Comparison of ENCODE assay signal across 24 cellular contexts in the genomic region with DNA sequence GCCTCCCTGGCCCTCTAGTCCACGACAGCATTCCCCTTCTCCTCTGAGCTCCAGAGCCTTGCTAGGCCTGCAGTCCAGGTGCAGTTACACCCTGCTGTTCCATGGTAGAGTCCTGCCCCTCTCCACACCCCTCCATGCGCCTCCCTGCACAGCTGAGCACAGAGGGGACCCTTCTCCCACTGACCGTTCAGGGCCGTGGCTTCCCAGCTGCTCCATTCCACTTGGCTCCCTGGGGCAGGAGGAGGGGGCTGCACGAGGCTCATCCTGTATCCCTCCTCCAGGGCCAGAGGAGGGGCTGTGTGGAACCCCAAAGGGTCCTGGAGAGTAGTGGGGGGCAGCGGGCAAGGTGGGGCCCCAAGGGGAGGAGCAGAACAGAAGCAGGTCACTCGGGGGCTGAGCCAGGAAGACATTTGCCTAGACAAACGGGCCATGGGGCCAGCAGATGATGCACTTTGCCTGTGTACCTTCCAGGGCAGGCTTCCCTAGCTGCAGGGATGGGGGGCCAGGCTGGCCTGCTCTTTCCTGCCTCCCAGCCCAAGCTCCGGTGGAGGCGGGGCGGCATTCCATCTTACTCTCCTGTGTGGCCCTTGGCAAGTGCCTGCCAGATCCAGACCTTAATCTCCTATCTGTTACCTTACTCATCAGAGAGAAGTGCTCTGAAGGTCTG. TPM values are rescaled to one million over a fixed set of nuclear protein-coding genes. Genes with fewer than 3 reads are reported as not detected.
DNase-seq lines count a peak whose midpoint lies in the region; ATAC-seq and TF ChIP-seq lines count a peak whose summit lies in the region.
"Had no signal": no experiment of that assay in that cellular context is flagged by ENCODE, and none has a peak within 500 bp of the region (broad histone marks: within the 10 kb centered on the region; RNA-seq: fewer than 3 reads in every experiment).

No MANE protein-coding gene starts in this region.

- H3K79me1 ChIP-seq in neuronal stem cell (ENCODE audit: low read depth, low read length) = peaks cover 1% of the 10 kb centered on the region

- intact Hi-C loops in left ventricle myocardium inferior (cut with micrococcal nuclease) = loop anchor here (10.0 kb wide), 1 partner anchor 67 kb away; no protein-coding TSS in a partner anchor

- no peak overlapping the region for H2BK12ac ChIP-seq in neuronal stem cell (ENCODE audit: low read length)

- WGBS in neuronal stem cell (ENCODE audit: extremely low coverage in 2 of 2, insufficient read length in 2 of 2, insufficient replicate concordance in 1 of 2), 2 donors = no CpG with 5 or more reads among the region's 11 CpGs

- no peak overlapping the region for H3K4me2 ChIP-seq in neuronal stem cell (ENCODE audit: insufficient read depth, low read length, poor library complexity, severe bottlenecking)
- H3K4me2 ChIP-seq: KMS-11 had no signal

- H2BK15ac ChIP-seq in neuronal stem cell (ENCODE audit: low read length) = no peak overlapping the region

- H3K9ac ChIP-seq in neuronal stem cell (ENCODE audit: low read depth, low read length, poor library complexity) = no peak overlapping the region
- H3K9ac ChIP-seq: KMS-11 had no signal

- no peak for ATAC-seq in HG03159 (IDR thresholded peaks at IDR 0.05; ENCODE audit: unreplicated experiment)
- ATAC-seq in GM18909 (IDR thresholded peaks at IDR 0.05; ENCODE audit: poor library complexity, unreplicated experiment) = no peak
- ATAC-seq: activated naive CD4-positive, alpha-beta T cell treated with anti-CD3 and anti-CD28 coated beads, Interleukin-2, amount 50 U/mL, for 72 hours; HCT116 had no signal

- H3K4me3 ChIP-seq in left ventricle myocardium inferior (no peak overlapping the region), right atrium auricular region (no peak overlapping the region), neuronal stem cell (ENCODE audit: low read length in 2 of 2) (no peak overlapping the region)
- H3K4me3 ChIP-seq: heart left ventricle had no signal

- H3K14ac ChIP-seq in neuronal stem cell (ENCODE audit: low read length) = peak overlapping the region; percentile 25

- H2BK5ac ChIP-seq in neuronal stem cell (ENCODE audit: low read length) = no peak overlapping the region

- H3K18ac ChIP-seq in neuronal stem cell (ENCODE audit: low read length) = peak overlapping the region; percentile 84

- peak overlapping the region; percentile 56 for H4K8ac ChIP-seq in neuronal stem cell (ENCODE audit: low read depth, low read length)

- peak overlapping the region; percentile 32 for H3K23ac ChIP-seq in neuronal stem cell (ENCODE audit: low read depth, low read length, poor library complexity)

- no peaks in the 10 kb centered on the region for H3K36me3 ChIP-seq in left ventricle myocardium inferior
- no peaks in the 10 kb centered on the region for H3K36me3 ChIP-seq in right atrium auricular region
- no peaks in the 10 kb centered on the region for H3K36me3 ChIP-seq in neuronal stem cell (replicated peaks in 1 of 2; ENCODE audit: control insufficient read depth in 2 of 2, insufficient read depth in 2 of 2, low read length in 2 of 2)
- H3K36me3 ChIP-seq: heart left ventricle had no signal

- H3K4me1 ChIP-seq in left ventricle myocardium inferior (peaks cover 8% of the 10 kb centered on the region), right atrium auricular region (no peaks in the 10 kb centered on the region), neuronal stem cell (ENCODE audit: control insufficient read depth in 2 of 2, insufficient read depth in 1 of 2, low read depth in 1 of 2, low read length in 2 of 2) (peaks cover 0 to 3% of the 10 kb centered on the region in 2 donors)
- H3K4me1 ChIP-seq: heart left ventricle had no signal

- H3K27me3 ChIP-seq in left ventricle myocardium inferior (ENCODE audit: low read depth) = peaks cover 46% of the 10 kb centered on the region
- H3K27me3 ChIP-seq in right atrium auricular region = no peaks in the 10 kb centered on the region
- peaks cover 0 to 30% (median 0%) of the 10 kb centered on the region in 3 experiments for H3K27me3 ChIP-seq in neuronal stem cell (ENCODE audit: control insufficient read depth in 3 of 3, insufficient read depth in 3 of 3, low read depth in 1 of 3, low read length in 3 of 3)

- H3K4ac ChIP-seq in neuronal stem cell (ENCODE audit: low read length) = peak overlapping the region; percentile 71

- H3K27ac ChIP-seq in left ventricle myocardium inferior (replicated peaks) (no peak overlapping the region), right atrium auricular region (no peak overlapping the region), neuronal stem cell (replicated peaks; ENCODE audit: low read length) (no peak overlapping the region)
- H3K27ac ChIP-seq: heart left ventricle, KMS-11, RWPE1 had no signal

- H4K91ac ChIP-seq in neuronal stem cell (ENCODE audit: low read depth, low read length, poor library complexity) = no peak overlapping the region

- peak overlapping the region; percentile 5 for H2AFZ ChIP-seq in neuronal stem cell (ENCODE audit: low read length)

- peak overlapping the region; percentile 9 for H2AK5ac ChIP-seq in neuronal stem cell (ENCODE audit: low read depth, low read length)

- no peak overlapping the region for H2BK120ac ChIP-seq in neuronal stem cell (ENCODE audit: low read depth, low read length)

- H3K9me3 ChIP-seq in left ventricle myocardium inferior (replicated peaks) (no peaks in the 10 kb centered on the region), right atrium auricular region (no peaks in the 10 kb centered on the region), neuronal stem cell (replicated peaks in 1 of 2; ENCODE audit: control insufficient read depth in 2 of 2, insufficient read depth in 1 of 2, low read depth in 1 of 2, low read length in 2 of 2) (peaks cover 0 to 2% of the 10 kb centered on the region in 2 donors)
- H3K9me3 ChIP-seq: heart left ventricle had no signal

- peak; percentile 10 for DNase-seq in left ventricle myocardium inferior
- no peak for DNase-seq in right atrium auricular region (ENCODE audit: low spot score)
- peak; percentile 38 for DNase-seq in NCI-H526 treated with DMSO at 0.1 percent for 48 hours (lab: John Stamatoyannopoulos, UW)
- no peak for DNase-seq in neuronal stem cell (ENCODE audit: low spot score)
- DNase-seq in SIG-M5 treated with dmso at 0.1 percent for 504 hours (lab: John Stamatoyannopoulos, UW; ENCODE audit: unreplicated experiment) = no peak
- DNase-seq: activated CD4-positive, CD25-positive, alpha-beta regulatory T cell; NCI-H1694 treated with DMSO at 0.1 percent for 48 hours; NCI-H748 treated with DMSO at 0.1 percent for 48 hours; nucleus accumbens; stimulated activated CD4-positive, alpha-beta T cell treated with anti-CD3 and anti-CD28 coated beads, Interleukin-12 subunit alpha, Interleukin-12 subunit beta, amount 100 ng/mL, for 4 hours; stimulated activated CD4-positive, alpha-beta T cell treated with anti-CD3 and anti-CD28 coated beads, Interleukin-4, amount 100 ng/mL, for 4 hours; T1000 had no signal

- TF ChIP-seq CTCF in left ventricle myocardium inferior (IDR thresholded peaks at IDR 0.05; ENCODE audit: borderline replicate concordance) (no peak), right atrium auricular region (IDR thresholded peaks at IDR 0.05) (no peak)

RNA-seq across cellular contexts. Expression of a gene that starts 20.7 kb away (rescaled TPM):
- total RNA-seq in left ventricle myocardium inferior = not detected
- total RNA-seq in right atrium auricular region = not detected
- polyA plus RNA-seq in neuronal stem cell (2013, experiment 1 of 2) = not detected
- polyA plus RNA-seq in neuronal stem cell (2013, experiment 2 of 2) = not detected
- total RNA-seq: activated CD4-positive, alpha-beta memory T cell treated with anti-CD3 and anti-CD28 coated beads, Interleukin-2, amount 10 ng/mL, durations not matched to agents 7 days and 5 days; heart left ventricle; lung microvascular endothelial cell; renal cortical epithelial cell; ureter had no signal
- polyA plus RNA-seq: CD14-positive monocyte, heart left ventricle had no signal

RNA-seq across cellular contexts. Expression of a gene that starts 35.8 kb away (rescaled TPM):
- 15.0 TPM for total RNA-seq in left ventricle myocardium inferior
- total RNA-seq in right atrium auricular region = 10 to 100 TPM in 1 of 2 donors, 1 to 10 TPM in 1; 5.9 to 16.4 TPM
- 5.9 TPM for polyA plus RNA-seq in neuronal stem cell (2013, experiment 1 of 2)
- 5.5 TPM for polyA plus RNA-seq in neuronal stem cell (2013, experiment 2 of 2)

RNA-seq across cellular contexts. Expression of a gene that starts 45.2 kb away (rescaled TPM):
- total RNA-seq in left ventricle myocardium inferior = not detected
- total RNA-seq in right atrium auricular region = not detected
- polyA plus RNA-seq in neuronal stem cell (2013, experiment 1 of 2) = 0.04 TPM
- polyA plus RNA-seq in neuronal stem cell (2013, experiment 2 of 2) = 0.03 TPM
- total RNA-seq: activated CD4-positive, alpha-beta memory T cell treated with anti-CD3 and anti-CD28 coated beads, Interleukin-2, amount 10 ng/mL, durations not matched to agents 7 days and 5 days; heart left ventricle; lung microvascular endothelial cell; renal cortical epithelial cell; ureter had no signal
- polyA plus RNA-seq: CD14-positive monocyte, heart left ventricle had no signal

Comparison
In these comparisons a context has a peak if more than half of its experiments do, and no peak if none do; other contexts are left out.
1. DNase-seq: peak in left ventricle myocardium inferior (single experiment) and NCI-H526 treated with DMSO at 0.1 percent for 48 hours (single experiment); none in right atrium auricular region (single experiment), neuronal stem cell (single experiment) and SIG-M5 treated with dmso at 0.1 percent for 504 hours (single experiment).